Comparison of ENCODE assay signal across 6 cellular contexts in the genomic region with DNA sequence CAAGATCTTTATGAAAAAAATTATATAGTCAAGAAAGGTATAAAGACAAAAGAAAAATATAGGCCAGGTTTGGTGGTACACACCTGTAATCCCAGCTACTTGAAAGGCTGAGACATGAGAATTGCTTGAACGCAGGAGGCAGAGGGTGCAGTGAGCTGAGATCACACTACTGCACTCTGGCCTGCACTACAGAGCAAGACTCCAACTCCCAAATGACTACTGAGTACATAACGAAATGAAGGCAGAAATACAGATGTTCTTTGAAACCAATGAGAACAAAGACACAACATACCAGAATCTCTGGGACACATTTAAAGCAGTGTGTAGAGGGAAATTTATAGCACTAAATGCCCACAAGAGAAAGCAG. TPM values are rescaled to one million over a fixed set of nuclear protein-coding genes. Genes with fewer than 3 reads are reported as not detected.
"Had no signal": no experiment of that assay in that cellular context is flagged by ENCODE, and none has a peak within 500 bp of the region (broad histone marks: within the 10 kb centered on the region; RNA-seq: fewer than 3 reads in every experiment).

No MANE protein-coding gene starts in this region.

RNA-seq across cellular contexts. Expression of a gene that starts 19.8 kb away (rescaled TPM):
- total RNA-seq: HepG2, HT-29, HT1080, IMR-90, K562 had no signal
- polyA plus RNA-seq: HepG2, IgD-negative memory B cell, IMR-90, K562 had no signal
